Comparison of ENCODE assay signal across 1 cellular context in the genomic region with DNA sequence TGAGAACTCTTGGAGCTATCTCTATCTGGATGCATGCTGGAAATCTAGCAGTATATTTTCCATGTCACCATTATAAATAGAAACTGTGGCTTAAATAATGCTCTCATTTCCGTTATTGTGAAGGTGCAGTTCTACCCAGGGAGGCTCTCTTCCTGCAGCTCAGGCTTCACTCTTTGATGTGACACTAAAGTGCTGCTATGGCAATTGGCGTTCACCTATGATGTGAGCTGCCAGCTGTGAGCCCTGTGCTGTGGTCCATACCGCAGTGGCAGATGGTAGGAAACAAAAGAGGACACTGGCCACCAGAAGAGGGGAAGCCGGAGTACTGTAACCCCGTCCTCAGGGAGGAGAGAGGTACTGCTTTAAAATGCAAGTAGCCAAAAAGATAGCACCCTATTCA.
TF ChIP-seq lines count a peak whose summit lies in the region.

No MANE protein-coding gene starts in this region.

TF ChIP-seq in GM12878, 131 proteins besides CTCF, POLR2A, EP300 and RAD21 (continued from another document):
- TF ChIP-seq, protein P1, sequence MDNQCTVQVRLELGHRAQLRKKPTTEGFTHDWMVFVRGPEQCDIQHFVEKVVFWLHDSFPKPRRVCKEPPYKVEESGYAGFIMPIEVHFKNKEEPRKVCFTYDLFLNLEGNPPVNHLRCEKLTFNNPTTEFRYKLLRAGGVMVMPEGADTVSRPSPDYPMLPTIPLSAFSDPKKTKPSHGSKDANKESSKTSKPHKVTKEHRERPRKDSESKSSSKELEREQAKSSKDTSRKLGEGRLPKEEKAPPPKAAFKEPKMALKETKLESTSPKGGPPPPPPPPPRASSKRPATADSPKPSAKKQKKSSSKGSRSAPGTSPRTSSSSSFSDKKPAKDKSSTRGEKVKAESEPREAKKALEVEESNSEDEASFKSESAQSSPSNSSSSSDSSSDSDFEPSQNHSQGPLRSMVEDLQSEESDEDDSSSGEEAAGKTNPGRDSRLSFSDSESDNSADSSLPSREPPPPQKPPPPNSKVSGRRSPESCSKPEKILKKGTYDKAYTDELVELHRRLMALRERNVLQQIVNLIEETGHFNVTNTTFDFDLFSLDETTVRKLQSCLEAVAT (IDR thresholded peaks at IDR 0.05): no peak
- TF ChIP-seq STAT3 (IDR thresholded peaks at IDR 0.05; ENCODE audit: low read depth, low read length) (no peak), IKZF1 (conservative IDR thresholded peaks at IDR 0.05) (no peak), NR2C2 (IDR thresholded peaks at IDR 0.05; ENCODE audit: borderline replicate concordance, control insufficient read depth, insufficient read length, low read depth) (no peak), RELA (IDR thresholded peaks at IDR 0.05; ENCODE audit: borderline replicate concordance, partially characterized antibody) (no peak)
- TF ChIP-seq, protein P2, sequence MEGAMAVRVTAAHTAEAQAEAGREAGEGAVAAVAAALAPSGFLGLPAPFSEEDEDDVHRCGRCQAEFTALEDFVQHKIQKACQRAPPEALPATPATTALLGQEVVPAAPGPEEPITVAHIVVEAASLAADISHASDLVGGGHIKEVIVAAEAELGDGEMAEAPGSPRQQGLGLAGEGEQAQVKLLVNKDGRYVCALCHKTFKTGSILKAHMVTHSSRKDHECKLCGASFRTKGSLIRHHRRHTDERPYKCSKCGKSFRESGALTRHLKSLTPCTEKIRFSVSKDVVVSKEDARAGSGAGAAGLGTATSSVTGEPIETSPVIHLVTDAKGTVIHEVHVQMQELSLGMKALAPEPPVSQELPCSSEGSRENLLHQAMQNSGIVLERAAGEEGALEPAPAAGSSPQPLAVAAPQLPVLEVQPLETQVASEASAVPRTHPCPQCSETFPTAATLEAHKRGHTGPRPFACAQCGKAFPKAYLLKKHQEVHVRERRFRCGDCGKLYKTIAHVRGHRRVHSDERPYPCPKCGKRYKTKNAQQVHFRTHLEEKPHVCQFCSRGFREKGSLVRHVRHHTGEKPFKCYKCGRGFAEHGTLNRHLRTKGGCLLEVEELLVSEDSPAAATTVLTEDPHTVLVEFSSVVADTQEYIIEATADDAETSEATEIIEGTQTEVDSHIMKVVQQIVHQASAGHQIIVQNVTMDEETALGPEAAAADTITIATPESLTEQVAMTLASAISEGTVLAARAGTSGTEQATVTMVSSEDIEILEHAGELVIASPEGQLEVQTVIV (IDR thresholded peaks at IDR 0.05; ENCODE audit: borderline replicate concordance, partially characterized antibody): no peak
TF ChIP-seq in GM12878: peak in this region for 0.
